ENCODE assay signal across 15 cellular contexts in genomic region chr14:96417254-96417653, GRCh38. TPM values are rescaled to one million over a fixed set of nuclear protein-coding genes. Genes with fewer than 3 reads are reported as not detected.
DNase-seq lines count a peak whose midpoint lies in the region; ATAC-seq and TF ChIP-seq lines count a peak whose summit lies in the region.
"Had no signal": no experiment of that assay in that cellular context is flagged by ENCODE, and none has a peak within 500 bp of the region (broad histone marks: within the 10 kb centered on the region; RNA-seq: fewer than 3 reads in every experiment).

No MANE protein-coding gene starts in this region.

- peak overlapping the region; percentile 0 for H3K4me3 Mint-ChIP-seq in glutamatergic neuron (ENCODE audit: unreplicated experiment)
- H3K4me3 Mint-ChIP-seq: CD4-positive, CD25-positive, alpha-beta regulatory T cell; GM23338; IgD-negative memory B cell had no signal

- H2BK120ac ChIP-seq in IMR-90 (ENCODE audit: low read depth, low read length): no peak overlapping the region

- no peaks in the 10 kb centered on the region for H3K79me1 ChIP-seq in IMR-90 (ENCODE audit: low read depth in 1 of 2, low read length in 2 of 2)

- intact Hi-C loops in IMR-90 (cut with micrococcal nuclease) (no loop called here), heart right ventricle (cut with DNase I) (loop anchor here in 1 of 10 donors (10.0 kb wide), 1 partner anchor 302 kb away; no protein-coding TSS in a partner anchor), posterior vena cava (cut with DNase I) (loop anchor here (10.0 kb wide), 2 partner anchors 122 to 462 kb away; no protein-coding TSS in a partner anchor)

- no peak overlapping the region for H3K14ac ChIP-seq in IMR-90 (replicated peaks; ENCODE audit: low read depth, low read length)

- H2AK5ac ChIP-seq in IMR-90 (ENCODE audit: low read depth, low read length): no peak overlapping the region

- POLR2A ChIA-PET in IMR-90 (lab: Charles Lee; ENCODE audit: unreplicated experiment): no interaction called here

- ATAC-seq in IMR-90 (ENCODE audit: low read depth): no peak
- no peak for ATAC-seq in heart right ventricle
- ATAC-seq: GM12878, GM23338 had no signal

- no peak overlapping the region for H3K18ac ChIP-seq in IMR-90 (ENCODE audit: low read depth, low read length)

- H4K91ac ChIP-seq in IMR-90 (ENCODE audit: insufficient read depth, low read depth, low read length): no peak overlapping the region

- TF ChIP-seq POLR2A in IMR-90 (IDR thresholded peaks at IDR 0.05; ENCODE audit: low read depth, low read length): no peak

- no peak overlapping the region for H3K4ac ChIP-seq in IMR-90 (ENCODE audit: low read depth, low read length)

- TF ChIP-seq RAD21 in IMR-90 (IDR thresholded peaks at IDR 0.05; ENCODE audit: low read length): no peak

- no peak overlapping the region for H3K27ac Mint-ChIP-seq in glutamatergic neuron (ENCODE audit: unreplicated experiment)
- H3K27ac Mint-ChIP-seq: CD4-positive, CD25-positive, alpha-beta regulatory T cell; GM23338; IgD-negative memory B cell had no signal

- H2BK15ac ChIP-seq in IMR-90 (ENCODE audit: low read depth, low read length): no peak overlapping the region

- H3K4me1 ChIP-seq in IMR-90 (ENCODE audit: control insufficient read depth, insufficient read depth, low read length) (no peaks in the 10 kb centered on the region), osteoblast (ENCODE audit: insufficient read depth, low read length) (no peaks in the 10 kb centered on the region), heart right ventricle (no peaks in the 10 kb centered on the region)
- H3K4me1 ChIP-seq: BLaER1 treated with 17β-estradiol and CSF1 and Interleukin-3, amounts not matched to agents 10 nM and 100 nM had no signal

- no peaks in the 10 kb centered on the region for H3K79me2 ChIP-seq in osteoblast (ENCODE audit: insufficient read depth, low read length)

- no peak overlapping the region for H4K5ac ChIP-seq in IMR-90 (ENCODE audit: low read depth, low read length)

- in situ Hi-C loops in IMR-90 (cut with MboI; ENCODE audit: low sequenced_read_pairs): loop anchor here (10.0 to 25.0 kb wide), 2 partner anchors 412 to 855 kb away; no protein-coding TSS in a partner anchor

- BruUV-seq in IMR-90 (replicated peaks; lab: Mats Ljungman, UMichigan): no TSS peak

- no peaks in the 10 kb centered on the region for H3K36me3 ChIP-seq in IMR-90 (ENCODE audit: control insufficient read depth, insufficient read depth, low read length)
- H3K36me3 ChIP-seq in osteoblast (ENCODE audit: insufficient read depth, low read length): no peaks in the 10 kb centered on the region
- no peaks in the 10 kb centered on the region for H3K36me3 ChIP-seq in heart right ventricle
- H3K36me3 ChIP-seq: BLaER1 treated with 17β-estradiol and CSF1 and Interleukin-3, amounts not matched to agents 10 nM and 100 nM had no signal

- no peak overlapping the region for H3K4me2 ChIP-seq in IMR-90 (ENCODE audit: low read depth, low read length)
- no peak overlapping the region for H3K4me2 ChIP-seq in osteoblast (ENCODE audit: insufficient read depth, low read length)
- H3K4me2 ChIP-seq: BLaER1 treated with 17β-estradiol and CSF1 and Interleukin-3, amounts not matched to agents 10 nM and 100 nM; GM23338 had no signal

- dilution Hi-C loops in IMR-90 (cut with HindIII; ENCODE audit: low sequenced_read_pairs, unreplicated experiment): no loop called here

- CTCF ChIA-PET in IMR-90 (lab: Yijun Ruan, JAX): interaction anchor here (0.8 kb wide), 1 partner anchor 136 kb away, joined by 3 read pairs; no protein-coding TSS in a partner anchor

- H2BK20ac ChIP-seq in IMR-90 (ENCODE audit: low read depth, low read length): no peak overlapping the region

- no peaks in the 10 kb centered on the region for H3K27me3 Mint-ChIP-seq in glutamatergic neuron (ENCODE audit: unreplicated experiment)
- H3K27me3 Mint-ChIP-seq: CD4-positive, CD25-positive, alpha-beta regulatory T cell had no signal

- H3K27ac ChIP-seq in IMR-90 (ENCODE audit: insufficient read depth, low read length) (no peak overlapping the region), osteoblast (ENCODE audit: low read depth, low read length) (no peak overlapping the region), heart right ventricle (no peak overlapping the region)
- H3K27ac ChIP-seq: BLaER1 treated with 17β-estradiol and CSF1 and Interleukin-3, amounts not matched to agents 10 nM and 100 nM had no signal

- H4K20me1 ChIP-seq in IMR-90 (ENCODE audit: insufficient read depth, low read length) (no peaks in the 10 kb centered on the region), osteoblast (ENCODE audit: insufficient read depth, low read length) (no peaks in the 10 kb centered on the region)
- H4K20me1 ChIP-seq: BLaER1 treated with 17β-estradiol and CSF1 and Interleukin-3, amounts not matched to agents 10 nM and 100 nM had no signal

- DNase-seq in IMR-90 (no peak), NCI-H2029 treated with DMSO at 0.1 percent for 48 hours (lab: John Stamatoyannopoulos, UW) (peak; percentile 2), glutamatergic neuron (no peak), osteoblast (ENCODE audit: insufficient read length, low spot score, missing footprints) (peak; percentile 78), heart right ventricle (no peak), MV-4-11 (lab: John Stamatoyannopoulos, UW) (no peak), posterior vena cava (ENCODE audit: low spot score) (no peak)
- DNase-seq: ACHN; CD4-positive, CD25-positive, alpha-beta regulatory T cell; DMS79; H7 had no signal

- peaks cover 5% of the 10 kb centered on the region for H3K27me3 ChIP-seq in IMR-90 (ENCODE audit: control insufficient read depth, insufficient read depth, low read length)
- H3K27me3 ChIP-seq in osteoblast (ENCODE audit: insufficient read depth, low read length): peaks cover 7% of the 10 kb centered on the region
- H3K27me3 ChIP-seq in heart right ventricle: no peaks in the 10 kb centered on the region
- H3K27me3 ChIP-seq: BLaER1 treated with 17β-estradiol and CSF1 and Interleukin-3, amounts not matched to agents 10 nM and 100 nM had no signal

- no peak overlapping the region for H3K23ac ChIP-seq in IMR-90 (ENCODE audit: low read depth, low read length)

- no peak overlapping the region for H2BK5ac ChIP-seq in IMR-90 (ENCODE audit: low read depth, low read length, poor library complexity, severe bottlenecking)

- TF ChIP-seq CTCF in IMR-90 (conservative IDR thresholded peaks at IDR 0.05; ENCODE audit: low read depth, low read length) (no peak), glutamatergic neuron (IDR thresholded peaks at IDR 0.05; ENCODE audit: partially characterized antibody, unreplicated experiment) (no peak), osteoblast (IDR thresholded peaks at IDR 0.05; ENCODE audit: extremely low read depth, low read depth, low read length) (no peak), heart right ventricle (IDR thresholded peaks at IDR 0.05) (no peak)

- no peak overlapping the region for H2AK9ac ChIP-seq in IMR-90 (replicated peaks; ENCODE audit: low read depth, low read length, poor library complexity)

- no peaks in the 10 kb centered on the region for H3K36me3 Mint-ChIP-seq in glutamatergic neuron (ENCODE audit: unreplicated experiment)
- H3K36me3 Mint-ChIP-seq: CD4-positive, CD25-positive, alpha-beta regulatory T cell had no signal

- H3K9ac ChIP-seq in IMR-90 (ENCODE audit: low read depth, low read length): no peak overlapping the region
- H3K9ac ChIP-seq: BLaER1 treated with 17β-estradiol and CSF1 and Interleukin-3, amounts not matched to agents 10 nM and 100 nM had no signal

- no peaks in the 10 kb centered on the region for H3K9me1 ChIP-seq in IMR-90 (ENCODE audit: insufficient read depth, low read length)

- no peak overlapping the region for H4K8ac ChIP-seq in IMR-90 (ENCODE audit: low read depth in 2 of 2, low read length in 2 of 2)

- no peaks in the 10 kb centered on the region for H3K9me3 ChIP-seq in IMR-90 (ENCODE audit: control insufficient read depth, insufficient read depth, low read length)
- no peaks in the 10 kb centered on the region for H3K9me3 ChIP-seq in osteoblast (ENCODE audit: low read depth, low read length)
- no peaks in the 10 kb centered on the region for H3K9me3 ChIP-seq in heart right ventricle
- H3K9me3 ChIP-seq: BLaER1 treated with 17β-estradiol and CSF1 and Interleukin-3, amounts not matched to agents 10 nM and 100 nM had no signal

- H3K4me1 Mint-ChIP-seq in glutamatergic neuron (ENCODE audit: low read depth, unreplicated experiment): no peaks in the 10 kb centered on the region
- H3K4me1 Mint-ChIP-seq: CD4-positive, CD25-positive, alpha-beta regulatory T cell; IgD-negative memory B cell had no signal

- H2AFZ ChIP-seq in IMR-90 (replicated peaks; ENCODE audit: low read length, poor library complexity) (no peak overlapping the region), osteoblast (ENCODE audit: low read length) (no peak overlapping the region)
- H2AFZ ChIP-seq: GM23338 had no signal

- H3K4me3 ChIP-seq in IMR-90 (ENCODE audit: insufficient read depth, low read depth, low read length) (no peak overlapping the region), osteoblast (ENCODE audit: insufficient read depth, low read length) (no peak overlapping the region), heart right ventricle (no peak overlapping the region)
- H3K4me3 ChIP-seq: BLaER1 treated with 17β-estradiol and CSF1 and Interleukin-3, amounts not matched to agents 10 nM and 100 nM; GM12878; GM23338 had no signal

- no peaks in the 10 kb centered on the region for H3K9me3 Mint-ChIP-seq in glutamatergic neuron (ENCODE audit: unreplicated experiment)
- H3K9me3 Mint-ChIP-seq: GM23338, IgD-negative memory B cell had no signal

- H3K56ac ChIP-seq in IMR-90 (ENCODE audit: extremely low read depth, insufficient read depth, low read length): no peak overlapping the region

- 63% methylated on average over 1 of the region's 2 CpGs; no CpG with 5 or more reads in 1 of the 2 experiments for WGBS in IMR-90 (ENCODE audit: extremely low coverage in 2 of 2, insufficient read length in 1 of 2), 2 experiments
- 95 to 98% methylated on average over 2 of the region's 2 CpGs for WGBS in heart right ventricle, 2 donors

RNA-seq across cellular contexts. Expression of gene AK7, which starts 25.3 kb away (rescaled TPM):
- total RNA-seq in IMR-90 (2012; rRNA removed) (under 0.01 TPM in 1 of 2 replicates, not detected in the other), glutamatergic neuron (ENCODE audit: unreplicated experiment) (1.8 TPM), osteoblast (0.29 and 1.4 TPM in 2 replicates), heart right ventricle (under 1 TPM in 8 of 10 donors, not detected in 2; 0.23 to 0.87 (median 0.65) TPM), posterior vena cava (under 1 TPM; 0.28 to 0.29 TPM)
- polyA plus RNA-seq in IMR-90 (2012; rRNA removed) (0.10 and 0.21 TPM in 2 replicates), heart right ventricle (under 1 TPM; 0.22 to 0.62 TPM)
- polyA plus RNA-seq in IMR-90 (2012; cell fraction: cytosol; rRNA removed): 0.06 and 0.12 TPM in 2 replicates
- polyA plus RNA-seq in IMR-90 (2012; cell fraction: nucleus; rRNA removed; ENCODE audit: low replicate concordance): 0.32 TPM in 1 of 2 replicates, not detected in the other
- total RNA-seq: CD4-positive, CD25-positive, alpha-beta regulatory T cell had no signal
- polyA plus RNA-seq: IgD-negative memory B cell had no signal

RNA-seq across cellular contexts. Expression of gene GSKIP, which starts 53.9 kb away (rescaled TPM):
- total RNA-seq in IMR-90 (2012; rRNA removed) (22.0 and 34.7 TPM in 2 replicates), glutamatergic neuron (ENCODE audit: unreplicated experiment) (24.8 TPM), osteoblast (22.4 and 26.8 TPM in 2 replicates), heart right ventricle (10 to 100 TPM; 10.2 to 18.8 (median 12.2) TPM), posterior vena cava (10 to 100 TPM; 15.5 to 19.7 TPM)
- polyA plus RNA-seq in IMR-90 (2012; rRNA removed) (9.4 and 11.7 TPM in 2 replicates), heart right ventricle (10 to 100 TPM in 1 of 2 donors, 1 to 10 TPM in 1; 3.4 to 12.4 TPM)
- polyA plus RNA-seq in IMR-90 (2012; cell fraction: cytosol; rRNA removed): 1.6 and 2.8 TPM in 2 replicates
- polyA plus RNA-seq in IMR-90 (2012; cell fraction: nucleus; rRNA removed; ENCODE audit: low replicate concordance): 0.50 and 4.1 TPM in 2 replicates

RNA-seq across cellular contexts. Expression of gene ATG2B, which starts 54.1 kb away (rescaled TPM):
- 20.6 and 22.0 TPM in 2 replicates for total RNA-seq in IMR-90 (2012; rRNA removed)
- 6.1 and 6.9 TPM in 2 replicates for polyA plus RNA-seq in IMR-90 (2012; rRNA removed)
- 1.8 and 2.9 TPM in 2 replicates for polyA plus RNA-seq in IMR-90 (2012; cell fraction: cytosol; rRNA removed)
- polyA plus RNA-seq in IMR-90 (2012; cell fraction: nucleus; rRNA removed; ENCODE audit: low replicate concordance): 4.7 and 21.1 TPM in 2 replicates
- 27.5 TPM for total RNA-seq in glutamatergic neuron (ENCODE audit: unreplicated experiment)
- 35.1 and 43.0 TPM in 2 replicates for total RNA-seq in osteoblast
- 10 to 100 TPM; 11.0 to 20.2 (median 14.5) TPM for total RNA-seq in heart right ventricle
- polyA plus RNA-seq in heart right ventricle: 1 to 10 TPM; 2.4 to 4.7 TPM
- total RNA-seq in posterior vena cava: 10 to 100 TPM; 20.6 to 22.6 TPM

Comparison
In these comparisons a context has a peak if more than half of its experiments do, and no peak if none do; other contexts are left out.
1. DNase-seq: peak in NCI-H2029 treated with DMSO at 0.1 percent for 48 hours (single experiment) and osteoblast (single experiment); none in IMR-90 (single experiment), glutamatergic neuron (single experiment), heart right ventricle (0 of 2), MV-4-11 (single experiment) and posterior vena cava (single experiment).